Comparison of ENCODE assay signal across 1 cellular context in genomic region chr13:29849071-29849541, GRCh38.
TF ChIP-seq lines count a peak whose summit lies in the region.

No MANE protein-coding gene starts in this region.

TF ChIP-seq in HepG2, 621 proteins besides CTCF, POLR2A, EP300 and RAD21 (continued from another document):
- TF ChIP-seq SNAPC4 (CRISPR knock-in tag; IDR thresholded peaks at IDR 0.05) = no peak
- no peak for TF ChIP-seq ZBTB1 (CRISPR knock-in tag; IDR thresholded peaks at IDR 0.05; ENCODE audit: borderline replicate concordance)
- 0 out of 2 replicates have a peak, but pooled peaks have one; percentile 29 for TF ChIP-seq ZFAT (CRISPR knock-in tag; conservative IDR thresholded peaks at IDR 0.05)
- TF ChIP-seq ZNF274 (CRISPR knock-in tag; IDR thresholded peaks at IDR 0.05) = no peak
- TF ChIP-seq ATF6 (CRISPR knock-in tag; conservative IDR thresholded peaks at IDR 0.05) = no peak
